In the genomic region with DNA sequence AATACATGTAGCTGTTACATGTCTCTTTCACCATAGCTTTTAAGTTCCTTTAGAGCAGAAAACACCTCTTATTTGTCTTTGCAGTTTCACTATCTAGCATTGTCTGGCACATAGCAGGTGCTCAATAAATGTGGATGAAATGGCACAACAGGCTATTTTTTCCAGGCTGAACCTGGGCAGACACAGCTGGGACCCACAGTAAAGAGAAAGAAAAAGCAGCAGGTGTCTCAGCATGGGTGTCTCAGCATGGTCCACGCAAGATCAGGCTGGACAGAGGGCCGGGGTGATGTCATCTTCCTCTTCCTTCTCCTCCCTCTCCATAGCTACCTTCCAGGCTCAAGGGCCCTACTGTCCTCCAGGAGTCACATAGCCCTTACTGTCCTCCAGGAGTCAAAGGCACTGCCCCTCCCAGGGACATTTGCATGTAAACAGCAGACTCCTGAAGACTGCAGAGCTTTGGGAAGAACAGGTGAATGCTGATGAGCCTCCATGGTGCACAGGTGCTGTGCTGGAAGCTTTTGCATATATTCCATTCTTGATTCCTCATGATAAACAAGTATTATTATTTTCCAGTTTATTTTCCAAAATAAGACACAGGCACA, we compare ENCODE assay signal across 14 cellular contexts.
"Had no signal": no experiment of that assay in that cellular context is flagged by ENCODE, and none has a peak within 500 bp of the region (broad histone marks: within the 10 kb centered on the region; RNA-seq: fewer than 3 reads in every experiment).

No MANE protein-coding gene starts in this region.

- H3K4me3 ChIP-seq: esophagus squamous epithelium, heart right ventricle, sigmoid colon had no signal

- H3K36me3 ChIP-seq: esophagus squamous epithelium, heart right ventricle, sigmoid colon had no signal

- H3K4me1 ChIP-seq: esophagus squamous epithelium, heart right ventricle, sigmoid colon had no signal

- H3K27ac ChIP-seq: esophagus squamous epithelium, heart right ventricle, sigmoid colon had no signal

- ATAC-seq: activated CD4-positive, CD25-positive, alpha-beta regulatory T cell treated with anti-CD3 and anti-CD28 coated beads, Interleukin-2, amount 50 U/mL, for 24 hours; activated T-cell treated with anti-CD3 and anti-CD28 coated beads, Interleukin-2, amount 50 U/mL, for 72 hours; heart right ventricle; left lobe of liver; stimulated activated memory B cell treated with anti-CD40 and anti-IgM and Interleukin-4, amounts not matched to agents 10 μg/mL and 1 μg/mL and 100 μg/mL, for 72 hours had no signal

- DNase-seq: activated CD4-positive, alpha-beta T cell treated with anti-CD3 and anti-CD28 coated beads, Interleukin-2, amount 10 ng/mL, durations not matched to agents 7 days and 5 days; activated CD8-positive, alpha-beta memory T cell treated with anti-CD3 and anti-CD28 coated beads, Interleukin-2, amount 50 U/mL, for 4 hours; activated effector memory CD4-positive, alpha-beta T cell treated with anti-CD3 and anti-CD28 coated beads, Interleukin-2, amount 50 U/mL, for 16 hours; activated T-cell treated with anti-CD3 and anti-CD28 coated beads, Interleukin-2, amount 50 U/mL, for 72 hours; cerebellar nuclear complex; effector memory CD4-positive, alpha-beta T cell; esophagus squamous epithelium; heart right ventricle; islet precursor cell; stimulated activated CD4-positive, alpha-beta T cell treated with anti-CD3 and anti-CD28 coated beads, Interleukin-4, amount 100 ng/mL, for 4 hours had no signal

- H3K27me3 ChIP-seq: heart right ventricle, sigmoid colon had no signal

- H3K9me3 ChIP-seq: esophagus squamous epithelium, sigmoid colon had no signal
